ENCODE assay signal across 20 cellular contexts in the genomic region with DNA sequence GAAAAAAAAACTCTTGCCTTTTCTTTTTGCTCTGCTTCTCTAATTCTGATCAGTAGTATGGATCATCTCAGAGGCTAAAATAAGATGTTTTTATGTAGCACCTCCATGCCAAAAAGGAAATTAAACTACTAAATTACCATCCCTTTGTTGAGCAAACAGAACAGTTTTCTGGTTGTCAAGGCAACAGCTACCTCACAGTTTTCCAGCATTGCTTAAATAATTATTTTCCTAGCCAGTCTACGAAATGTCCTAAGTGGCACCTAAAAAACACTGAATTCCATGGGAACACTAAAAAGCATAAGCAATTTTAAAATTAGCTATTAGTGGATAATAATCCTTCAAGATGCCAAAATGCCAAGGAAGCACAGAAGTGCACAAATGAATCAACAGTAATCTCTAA.
DNase-seq lines count a peak whose midpoint lies in the region; ATAC-seq, FAIRE-seq and TF ChIP-seq lines count a peak whose summit lies in the region.
"Had no signal": no experiment of that assay in that cellular context is flagged by ENCODE, and none has a peak within 500 bp of the region (broad histone marks: within the 10 kb centered on the region; RNA-seq: fewer than 3 reads in every experiment).

No MANE protein-coding gene starts in this region.

- H4K20me1 ChIP-seq in GM12878 (ENCODE audit: control insufficient read depth, insufficient read depth) (no peaks in the 10 kb centered on the region), HepG2 (ENCODE audit: insufficient read depth, low read length) (peaks cover 49% of the 10 kb centered on the region)

- H3K9ac ChIP-seq in GM12878 (ENCODE audit: control insufficient read depth, insufficient read depth, low read length) (no peak overlapping the region), HepG2 (ENCODE audit: insufficient read depth, low read depth, low read length) (no peak overlapping the region)
- H3K9ac ChIP-seq: parathyroid adenoma had no signal

- H3K79me2 ChIP-seq in GM12878 (ENCODE audit: control insufficient read depth, insufficient read depth, low read length) (peaks cover 70% of the 10 kb centered on the region), HepG2 (ENCODE audit: insufficient read depth, low read length) (peaks cover 90% of the 10 kb centered on the region)

- no TSS peak for BruUV-seq in GM12878 (replicated peaks; lab: Mats Ljungman, UMichigan)
- no TSS peak for BruUV-seq in HepG2 (replicated peaks; lab: Mats Ljungman, UMichigan)

- H3K9me3 ChIP-seq in CD4-positive, alpha-beta memory T cell (ENCODE audit: control insufficient read depth in 1 of 2, low read length in 2 of 2) = no peaks in the 10 kb centered on the region
- H3K9me3 ChIP-seq in GM12878 (replicated peaks; ENCODE audit: control insufficient read depth, insufficient read depth, low read length) (no peaks in the 10 kb centered on the region), HepG2 (ENCODE audit: low read length) (no peaks in the 10 kb centered on the region)
- H3K9me3 ChIP-seq: Peyer's patch, spleen, uterus had no signal

- in situ Hi-C loops in GM12878 (cut with MboI) (no loop called here), HepG2 (cut with HindIII; ENCODE audit: extremely low pct_ligation_motif_present, low pct_unique_long_range_greater_than_20kb) (no loop called here)

- TF ChIP-seq CTCF in HFFc6 (IDR thresholded peaks at IDR 0.05) (no peak), GM12878 (IDR thresholded peaks at IDR 0.05 in 2 of 3, conservative IDR thresholded peaks at IDR 0.05 in 1 of 3; ENCODE audit: control insufficient read depth in 2 of 3, extremely low read depth in 1 of 3, insufficient read depth in 1 of 3, low read depth in 3 of 3, low read length in 3 of 3) (no peak), HepG2 (CRISPR knock-in tag; IDR thresholded peaks at IDR 0.05) (no peak)

- no peak for TF ChIP-seq RAD21 in GM12878 (IDR thresholded peaks at IDR 0.05; ENCODE audit: insufficient read depth, low read depth, low read length)
- TF ChIP-seq RAD21 in HepG2 (CRISPR knock-in tag; IDR thresholded peaks at IDR 0.05) = no peak

- peak overlapping the region; percentile 0 to 72 (median 38) for H3K27ac Mint-ChIP-seq in CD4-positive, alpha-beta memory T cell
- H3K27ac Mint-ChIP-seq in HFFc6 = peak overlapping the region; percentile 51
- H3K27ac Mint-ChIP-seq: H9; stimulated activated naive CD8-positive, alpha-beta T cell treated with anti-CD3 and anti-CD28 coated beads, Interleukin-15, amount 100 ng/mL, for 72 hours had no signal

- no peak for TF ChIP-seq EP300 in GM12878 (IDR thresholded peaks at IDR 0.05; ENCODE audit: borderline replicate concordance in 1 of 2, control insufficient read depth in 1 of 2, low read depth in 2 of 2, low read length in 2 of 2)
- TF ChIP-seq EP300 in HepG2 (IDR thresholded peaks at IDR 0.05; ENCODE audit: low read depth in 2 of 2, low read length in 2 of 2) = no peak
- TF ChIP-seq EP300 in HepG2 (CRISPR knock-in tag; IDR thresholded peaks at IDR 0.05; ENCODE audit: borderline replicate concordance) = no peak

- peaks cover 41 to 88% (median 64%) of the 10 kb centered on the region in 4 donors for H3K4me1 Mint-ChIP-seq in CD4-positive, alpha-beta memory T cell
- H3K4me1 Mint-ChIP-seq in HFFc6 (ENCODE audit: low read depth) = peaks cover 28% of the 10 kb centered on the region

- intact Hi-C loops in CD4-positive, alpha-beta memory T cell (cut with micrococcal nuclease) = no loop called here
- intact Hi-C loops in GM12878 (cut with micrococcal nuclease; ENCODE audit: unreplicated experiment) = no loop called here
- intact Hi-C loops in HepG2 (cut with micrococcal nuclease; ENCODE audit: unreplicated experiment) = no loop called here

- H3K4me2 ChIP-seq in GM12878 (ENCODE audit: control insufficient read depth, insufficient read depth) (no peak overlapping the region), HepG2 (ENCODE audit: low read depth, low read length) (no peak overlapping the region)

- no peak overlapping the region for H3K4me3 ChIP-seq in CD4-positive, alpha-beta memory T cell (ENCODE audit: low read length in 2 of 2)
- H3K4me3 ChIP-seq in GM12878 = no peak overlapping the region
- H3K4me3 ChIP-seq in HepG2 (replicated peaks in 1 of 3; ENCODE audit: insufficient read depth in 1 of 3, low read depth in 2 of 3, low read length in 3 of 3) = no peak overlapping the region
- H3K4me3 ChIP-seq: Peyer's patch, spleen, uterus had no signal

- POLR2A ChIA-PET in CD4-positive, alpha-beta memory T cell (lab: Charles Lee; ENCODE audit: partially characterized antibody) = no interaction called here
- POLR2A ChIA-PET in GM12878 (lab: Charles Lee) (interaction anchor here (1.0 to 1.4 kb wide), 2 partner anchors 8 to 9 kb away, joined by 3 to 6 read pairs; no protein-coding TSS in a partner anchor), HepG2 (lab: Yijun Ruan, JAX) (no interaction called here)

- no peak for FAIRE-seq in GM12878 (lab: Jason Lieb, UNC)
- no peak for FAIRE-seq in HepG2 (lab: Jason Lieb, UNC)
- no peak for FAIRE-seq in GM12892 (lab: Jason Lieb, UNC)

- SMC1A ChIA-PET in GM12878 (lab: Charles Lee; ENCODE audit: uncharacterized antibody, unreplicated experiment) = no interaction called here

- DNase-seq in CD4-positive, alpha-beta memory T cell = no peak
- no peak for DNase-seq in HFFc6
- no peak for DNase-seq in GM12878 (ENCODE audit: low read depth, low spot score)
- no peak for DNase-seq in HepG2 (ENCODE audit: low spot score)
- no peak for DNase-seq in GM12892 (ENCODE audit: insufficient read length)
- DNase-seq in NCI-H82 treated with DMSO at 0.1 percent for 48 hours (lab: John Stamatoyannopoulos, UW; ENCODE audit: unreplicated experiment) = no peak
- DNase-seq: activated gamma-delta T cell; C1 segment of cervical spinal cord; glutamatergic neuron; H9; islet precursor cell; NCI-H1092; NCI-H524 treated with DMSO at 0.1 percent for 48 hours; Peyer's patch; spleen; stimulated activated naive CD8-positive, alpha-beta T cell treated with anti-CD3 and anti-CD28 coated beads, Interleukin-15, amount 100 ng/mL, for 72 hours; uterus had no signal

- RAD21 ChIA-PET in GM12878 (lab: Charles Lee; ENCODE audit: unreplicated experiment) = interaction anchor here (1.0 kb wide), 1 partner anchor 9 kb away, joined by 4 read pairs; no protein-coding TSS in a partner anchor

- TF ChIP-seq POLR2A in GM12878 (IDR thresholded peaks at IDR 0.05; ENCODE audit: low read depth, low read length) (no peak), HepG2 (IDR thresholded peaks at IDR 0.05; ENCODE audit: insufficient read depth in 1 of 2, low read depth in 2 of 2, low read length in 2 of 2) (no peak), GM12892 (IDR thresholded peaks at IDR 0.05; ENCODE audit: low read depth, low read length) (no peak)

- ATAC-seq in GM12878 = no peak
- no peak for ATAC-seq in HepG2
- ATAC-seq in HG03108 (IDR thresholded peaks at IDR 0.05; ENCODE audit: unreplicated experiment) = no peak
- ATAC-seq: stimulated activated naive CD8-positive, alpha-beta T cell treated with anti-CD3 and anti-CD28 coated beads, Interleukin-15, amount 100 ng/mL, for 72 hours had no signal

- H3K36me3 Mint-ChIP-seq in CD4-positive, alpha-beta memory T cell = peaks cover 0 to 4% of the 10 kb centered on the region in 2 donors
- H3K36me3 Mint-ChIP-seq in HFFc6 (ENCODE audit: low read depth) = peaks cover 6% of the 10 kb centered on the region

- no peaks in the 10 kb centered on the region for H3K36me3 ChIP-seq in CD4-positive, alpha-beta memory T cell (ENCODE audit: insufficient read depth, low read length)
- no peaks in the 10 kb centered on the region for H3K36me3 ChIP-seq in GM12878 (ENCODE audit: control insufficient read depth in 2 of 2, insufficient read depth in 2 of 2, low read length in 1 of 2)
- no peaks in the 10 kb centered on the region for H3K36me3 ChIP-seq in HepG2 (replicated peaks in 1 of 2; ENCODE audit: control insufficient read depth in 1 of 2, insufficient read depth in 2 of 2, low read length in 2 of 2)
- H3K36me3 ChIP-seq: Peyer's patch, spleen, uterus had no signal

- peak overlapping the region in 3 of 8 donors; percentile 13 to 43 (median 32) for H3K4me3 Mint-ChIP-seq in CD4-positive, alpha-beta memory T cell
- H3K4me3 Mint-ChIP-seq in HFFc6 = no peak overlapping the region
- H3K4me3 Mint-ChIP-seq: H9; stimulated activated naive CD8-positive, alpha-beta T cell treated with anti-CD3 and anti-CD28 coated beads, Interleukin-15, amount 100 ng/mL, for 72 hours had no signal

- no peaks in the 10 kb centered on the region for H3K9me3 Mint-ChIP-seq in CD4-positive, alpha-beta memory T cell
- H3K9me3 Mint-ChIP-seq in HFFc6 = no peaks in the 10 kb centered on the region
- H3K9me3 Mint-ChIP-seq: H9; stimulated activated naive CD8-positive, alpha-beta T cell treated with anti-CD3 and anti-CD28 coated beads, Interleukin-15, amount 100 ng/mL, for 72 hours had no signal

- H2AFZ ChIP-seq in GM12878 (ENCODE audit: control insufficient read depth, low read depth, low read length) (no peak overlapping the region), HepG2 (ENCODE audit: low read length) (no peak overlapping the region)
- H2AFZ ChIP-seq: parathyroid adenoma had no signal

- H3K27me3 Mint-ChIP-seq in CD4-positive, alpha-beta memory T cell = no peaks in the 10 kb centered on the region
- H3K27me3 Mint-ChIP-seq in HFFc6 (ENCODE audit: insufficient read depth) = no peaks in the 10 kb centered on the region; the same call in 1 of the 2 replicates
- H3K27me3 Mint-ChIP-seq: stimulated activated naive CD8-positive, alpha-beta T cell treated with anti-CD3 and anti-CD28 coated beads, Interleukin-15, amount 100 ng/mL, for 72 hours had no signal

- no peak overlapping the region for H3K27ac ChIP-seq in CD4-positive, alpha-beta memory T cell (ENCODE audit: low read depth, low read length)
- H3K27ac ChIP-seq in GM12878 (ENCODE audit: control insufficient read depth, insufficient read depth) = no peak overlapping the region
- H3K27ac ChIP-seq in HepG2 (ENCODE audit: extremely low read length, insufficient read depth, low read length) = no peak overlapping the region
- H3K27ac ChIP-seq: parathyroid adenoma, Peyer's patch, spleen, VCaP had no signal

- no peaks in the 10 kb centered on the region for H3K27me3 ChIP-seq in CD4-positive, alpha-beta memory T cell (ENCODE audit: insufficient read depth, low read length)
- H3K27me3 ChIP-seq in GM12878 (replicated peaks in 1 of 2; ENCODE audit: control insufficient read depth in 2 of 2, insufficient read depth in 2 of 2, low read length in 1 of 2) (no peaks in the 10 kb centered on the region), HepG2 (ENCODE audit: control insufficient read depth in 1 of 2, insufficient read depth in 2 of 2, low read length in 2 of 2) (no peaks in the 10 kb centered on the region; a peak in 1 of 5 replicates)
- H3K27me3 ChIP-seq: Peyer's patch, spleen, uterus had no signal

- CTCF ChIA-PET in CD4-positive, alpha-beta memory T cell (lab: Charles Lee; ENCODE audit: partially characterized antibody) = interaction anchor here (1.0 to 1.4 kb wide), 2 partner anchors 48 to 59 kb away, joined by 3 read pairs; no protein-coding TSS in a partner anchor
- CTCF ChIA-PET in GM12878 (lab: Yijun Ruan, JAX) (interaction anchor here (1.0 to 1.9 kb wide), 4 partner anchors 9 to 150 kb away, joined by 3 to 8 read pairs (median 4); no protein-coding TSS in a partner anchor), HepG2 (lab: Yijun Ruan, JAX; ENCODE audit: low intra/inter-chr PET ratio, low total read pairs) (no interaction called here)

- peaks cover 71% of the 10 kb centered on the region for H3K4me1 ChIP-seq in CD4-positive, alpha-beta memory T cell (ENCODE audit: insufficient read depth, low read length)
- 0 out of 2 replicates have a peak, but pooled peaks cover 3% of the 10 kb centered on the region for H3K4me1 ChIP-seq in GM12878 (ENCODE audit: control insufficient read depth, insufficient read depth, low read length)
- peaks cover 7% of the 10 kb centered on the region; the same call in 1 of the 2 replicates for H3K4me1 ChIP-seq in HepG2 (ENCODE audit: insufficient read depth, low read length)
- H3K4me1 ChIP-seq: parathyroid adenoma, uterus had no signal

- WGBS in GM12878 (ENCODE audit: insufficient coverage, insufficient replicate concordance, low lambda C conversion rate, missing lambda C conversion rate) = 97% methylated on average over 1 of the region's 1 CpG
- WGBS in HepG2 (ENCODE audit: low lambda C conversion rate) = 93% methylated on average over 1 of the region's 1 CpG
